1 cellular context compared by ENCODE assay signal in genomic region chrX:21839334-21840198, GRCh38.
TF ChIP-seq lines count a peak whose summit lies in the region.

Gene MBTPS2, plus strand, starts transcription at chrX:21839617. Its CDS starts 118 bp downstream, at chrX:21839735.

TF ChIP-seq in K562, 482 proteins besides CTCF, POLR2A, EP300 and RAD21 (continued from another document and continues in another):
- TF ChIP-seq, protein P1, sequence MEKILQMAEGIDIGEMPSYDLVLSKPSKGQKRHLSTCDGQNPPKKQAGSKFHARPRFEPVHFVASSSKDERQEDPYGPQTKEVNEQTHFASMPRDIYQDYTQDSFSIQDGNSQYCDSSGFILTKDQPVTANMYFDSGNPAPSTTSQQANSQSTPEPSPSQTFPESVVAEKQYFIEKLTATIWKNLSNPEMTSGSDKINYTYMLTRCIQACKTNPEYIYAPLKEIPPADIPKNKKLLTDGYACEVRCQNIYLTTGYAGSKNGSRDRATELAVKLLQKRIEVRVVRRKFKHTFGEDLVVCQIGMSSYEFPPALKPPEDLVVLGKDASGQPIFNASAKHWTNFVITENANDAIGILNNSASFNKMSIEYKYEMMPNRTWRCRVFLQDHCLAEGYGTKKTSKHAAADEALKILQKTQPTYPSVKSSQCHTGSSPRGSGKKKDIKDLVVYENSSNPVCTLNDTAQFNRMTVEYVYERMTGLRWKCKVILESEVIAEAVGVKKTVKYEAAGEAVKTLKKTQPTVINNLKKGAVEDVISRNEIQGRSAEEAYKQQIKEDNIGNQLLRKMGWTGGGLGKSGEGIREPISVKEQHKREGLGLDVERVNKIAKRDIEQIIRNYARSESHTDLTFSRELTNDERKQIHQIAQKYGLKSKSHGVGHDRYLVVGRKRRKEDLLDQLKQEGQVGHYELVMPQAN (IDR thresholded peaks at IDR 0.05; ENCODE audit: borderline replicate concordance): peak; percentile 81
- TF ChIP-seq KDM4B (IDR thresholded peaks at IDR 0.05; ENCODE audit: borderline replicate concordance in 2 of 2, low read depth in 1 of 2): peak in 1 of 2 experiments; percentile 57; a peak in 1 of 4 replicates
- TF ChIP-seq, protein P2, sequence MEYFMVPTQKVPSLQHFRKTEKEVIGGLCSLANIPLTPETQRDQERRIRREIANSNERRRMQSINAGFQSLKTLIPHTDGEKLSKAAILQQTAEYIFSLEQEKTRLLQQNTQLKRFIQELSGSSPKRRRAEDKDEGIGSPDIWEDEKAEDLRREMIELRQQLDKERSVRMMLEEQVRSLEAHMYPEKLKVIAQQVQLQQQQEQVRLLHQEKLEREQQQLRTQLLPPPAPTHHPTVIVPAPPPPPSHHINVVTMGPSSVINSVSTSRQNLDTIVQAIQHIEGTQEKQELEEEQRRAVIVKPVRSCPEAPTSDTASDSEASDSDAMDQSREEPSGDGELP (CRISPR knock-in tag; IDR thresholded peaks at IDR 0.05; ENCODE audit: borderline replicate concordance): peak; percentile 99
- peak; percentile 33 to 43; a peak in 2 of 4 replicates for TF ChIP-seq SIX5 (IDR thresholded peaks at IDR 0.05; ENCODE audit: borderline replicate concordance in 1 of 2, insufficient read depth in 1 of 2, low read depth in 1 of 2, low read length in 2 of 2)
- peak; percentile 85 for TF ChIP-seq SUPT5H (IDR thresholded peaks at IDR 0.05)
- TF ChIP-seq, protein P3, sequence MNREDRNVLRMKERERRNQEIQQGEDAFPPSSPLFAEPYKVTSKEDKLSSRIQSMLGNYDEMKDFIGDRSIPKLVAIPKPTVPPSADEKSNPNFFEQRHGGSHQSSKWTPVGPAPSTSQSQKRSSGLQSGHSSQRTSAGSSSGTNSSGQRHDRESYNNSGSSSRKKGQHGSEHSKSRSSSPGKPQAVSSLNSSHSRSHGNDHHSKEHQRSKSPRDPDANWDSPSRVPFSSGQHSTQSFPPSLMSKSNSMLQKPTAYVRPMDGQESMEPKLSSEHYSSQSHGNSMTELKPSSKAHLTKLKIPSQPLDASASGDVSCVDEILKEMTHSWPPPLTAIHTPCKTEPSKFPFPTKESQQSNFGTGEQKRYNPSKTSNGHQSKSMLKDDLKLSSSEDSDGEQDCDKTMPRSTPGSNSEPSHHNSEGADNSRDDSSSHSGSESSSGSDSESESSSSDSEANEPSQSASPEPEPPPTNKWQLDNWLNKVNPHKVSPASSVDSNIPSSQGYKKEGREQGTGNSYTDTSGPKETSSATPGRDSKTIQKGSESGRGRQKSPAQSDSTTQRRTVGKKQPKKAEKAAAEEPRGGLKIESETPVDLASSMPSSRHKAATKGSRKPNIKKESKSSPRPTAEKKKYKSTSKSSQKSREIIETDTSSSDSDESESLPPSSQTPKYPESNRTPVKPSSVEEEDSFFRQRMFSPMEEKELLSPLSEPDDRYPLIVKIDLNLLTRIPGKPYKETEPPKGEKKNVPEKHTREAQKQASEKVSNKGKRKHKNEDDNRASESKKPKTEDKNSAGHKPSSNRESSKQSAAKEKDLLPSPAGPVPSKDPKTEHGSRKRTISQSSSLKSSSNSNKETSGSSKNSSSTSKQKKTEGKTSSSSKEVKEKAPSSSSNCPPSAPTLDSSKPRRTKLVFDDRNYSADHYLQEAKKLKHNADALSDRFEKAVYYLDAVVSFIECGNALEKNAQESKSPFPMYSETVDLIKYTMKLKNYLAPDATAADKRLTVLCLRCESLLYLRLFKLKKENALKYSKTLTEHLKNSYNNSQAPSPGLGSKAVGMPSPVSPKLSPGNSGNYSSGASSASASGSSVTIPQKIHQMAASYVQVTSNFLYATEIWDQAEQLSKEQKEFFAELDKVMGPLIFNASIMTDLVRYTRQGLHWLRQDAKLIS (CRISPR knock-in tag; IDR thresholded peaks at IDR 0.05): peak; percentile 63; the same call in 1 of the 2 replicates
- peak in 1 of 2 experiments; percentile 70; a peak in 2 of 4 replicates for TF ChIP-seq HDAC1 (IDR thresholded peaks at IDR 0.05)
- TF ChIP-seq SMARCE1 (IDR thresholded peaks at IDR 0.05): no peak
- no peak for TF ChIP-seq ID3 (CRISPR knock-in tag; IDR thresholded peaks at IDR 0.05)
- TF ChIP-seq ID3 (tag; IDR thresholded peaks at IDR 0.05): peak; percentile 55; the same call in 1 of the 2 replicates
- TF ChIP-seq PHF21A (IDR thresholded peaks at IDR 0.05; ENCODE audit: borderline replicate concordance, low read depth): peak; percentile 79; the same call in 1 of the 2 replicates
- peak; percentile 81 to 86 for TF ChIP-seq FOXK2 (conservative IDR thresholded peaks at IDR 0.05 in 1 of 2, IDR thresholded peaks at IDR 0.05 in 1 of 2; ENCODE audit: low read depth in 2 of 2)
- TF ChIP-seq, protein P4, sequence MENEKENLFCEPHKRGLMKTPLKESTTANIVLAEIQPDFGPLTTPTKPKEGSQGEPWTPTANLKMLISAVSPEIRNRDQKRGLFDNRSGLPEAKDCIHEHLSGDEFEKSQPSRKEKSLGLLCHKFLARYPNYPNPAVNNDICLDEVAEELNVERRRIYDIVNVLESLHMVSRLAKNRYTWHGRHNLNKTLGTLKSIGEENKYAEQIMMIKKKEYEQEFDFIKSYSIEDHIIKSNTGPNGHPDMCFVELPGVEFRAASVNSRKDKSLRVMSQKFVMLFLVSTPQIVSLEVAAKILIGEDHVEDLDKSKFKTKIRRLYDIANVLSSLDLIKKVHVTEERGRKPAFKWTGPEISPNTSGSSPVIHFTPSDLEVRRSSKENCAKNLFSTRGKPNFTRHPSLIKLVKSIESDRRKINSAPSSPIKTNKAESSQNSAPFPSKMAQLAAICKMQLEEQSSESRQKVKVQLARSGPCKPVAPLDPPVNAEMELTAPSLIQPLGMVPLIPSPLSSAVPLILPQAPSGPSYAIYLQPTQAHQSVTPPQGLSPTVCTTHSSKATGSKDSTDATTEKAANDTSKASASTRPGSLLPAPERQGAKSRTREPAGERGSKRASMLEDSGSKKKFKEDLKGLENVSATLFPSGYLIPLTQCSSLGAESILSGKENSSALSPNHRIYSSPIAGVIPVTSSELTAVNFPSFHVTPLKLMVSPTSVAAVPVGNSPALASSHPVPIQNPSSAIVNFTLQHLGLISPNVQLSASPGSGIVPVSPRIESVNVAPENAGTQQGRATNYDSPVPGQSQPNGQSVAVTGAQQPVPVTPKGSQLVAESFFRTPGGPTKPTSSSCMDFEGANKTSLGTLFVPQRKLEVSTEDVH (IDR thresholded peaks at IDR 0.05; ENCODE audit: low read depth, partially characterized antibody): peak; percentile 80
- TF ChIP-seq GABPA (tag; conservative IDR thresholded peaks at IDR 0.05; ENCODE audit: low read depth): peak; percentile 99
- peak in 1 of 2 experiments; percentile 78; a peak in 2 of 4 replicates for TF ChIP-seq MAZ (CRISPR knock-in tag; conservative IDR thresholded peaks at IDR 0.05 in 1 of 2, IDR thresholded peaks at IDR 0.05 in 1 of 2)
- TF ChIP-seq, protein P5, sequence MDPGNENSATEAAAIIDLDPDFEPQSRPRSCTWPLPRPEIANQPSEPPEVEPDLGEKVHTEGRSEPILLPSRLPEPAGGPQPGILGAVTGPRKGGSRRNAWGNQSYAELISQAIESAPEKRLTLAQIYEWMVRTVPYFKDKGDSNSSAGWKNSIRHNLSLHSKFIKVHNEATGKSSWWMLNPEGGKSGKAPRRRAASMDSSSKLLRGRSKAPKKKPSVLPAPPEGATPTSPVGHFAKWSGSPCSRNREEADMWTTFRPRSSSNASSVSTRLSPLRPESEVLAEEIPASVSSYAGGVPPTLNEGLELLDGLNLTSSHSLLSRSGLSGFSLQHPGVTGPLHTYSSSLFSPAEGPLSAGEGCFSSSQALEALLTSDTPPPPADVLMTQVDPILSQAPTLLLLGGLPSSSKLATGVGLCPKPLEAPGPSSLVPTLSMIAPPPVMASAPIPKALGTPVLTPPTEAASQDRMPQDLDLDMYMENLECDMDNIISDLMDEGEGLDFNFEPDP (CRISPR knock-in tag; IDR thresholded peaks at IDR 0.05): no peak
- peak; percentile 87; the same call in 1 of the 2 replicates for TF ChIP-seq GTF2F1 (IDR thresholded peaks at IDR 0.05; ENCODE audit: low read depth, low read length)
- peak; percentile 99 for TF ChIP-seq TAF1 (IDR thresholded peaks at IDR 0.05; ENCODE audit: control insufficient read depth, extremely low read depth, insufficient read depth, low read length, severe bottlenecking)
- TF ChIP-seq NR2C1 (IDR thresholded peaks at IDR 0.05): peak; percentile 36; the same call in 1 of the 2 replicates
- peak; percentile 52; the same call in 1 of the 2 replicates for TF ChIP-seq NR2C1 (tag; IDR thresholded peaks at IDR 0.05)
- TF ChIP-seq NFIC (IDR thresholded peaks at IDR 0.05): peak; percentile 72
- peak; percentile 93 for TF ChIP-seq GTF2A2 (tag; IDR thresholded peaks at IDR 0.05)
- TF ChIP-seq NFRKB (IDR thresholded peaks at IDR 0.05; ENCODE audit: low read depth): peak; percentile 74
- TF ChIP-seq, protein P6, sequence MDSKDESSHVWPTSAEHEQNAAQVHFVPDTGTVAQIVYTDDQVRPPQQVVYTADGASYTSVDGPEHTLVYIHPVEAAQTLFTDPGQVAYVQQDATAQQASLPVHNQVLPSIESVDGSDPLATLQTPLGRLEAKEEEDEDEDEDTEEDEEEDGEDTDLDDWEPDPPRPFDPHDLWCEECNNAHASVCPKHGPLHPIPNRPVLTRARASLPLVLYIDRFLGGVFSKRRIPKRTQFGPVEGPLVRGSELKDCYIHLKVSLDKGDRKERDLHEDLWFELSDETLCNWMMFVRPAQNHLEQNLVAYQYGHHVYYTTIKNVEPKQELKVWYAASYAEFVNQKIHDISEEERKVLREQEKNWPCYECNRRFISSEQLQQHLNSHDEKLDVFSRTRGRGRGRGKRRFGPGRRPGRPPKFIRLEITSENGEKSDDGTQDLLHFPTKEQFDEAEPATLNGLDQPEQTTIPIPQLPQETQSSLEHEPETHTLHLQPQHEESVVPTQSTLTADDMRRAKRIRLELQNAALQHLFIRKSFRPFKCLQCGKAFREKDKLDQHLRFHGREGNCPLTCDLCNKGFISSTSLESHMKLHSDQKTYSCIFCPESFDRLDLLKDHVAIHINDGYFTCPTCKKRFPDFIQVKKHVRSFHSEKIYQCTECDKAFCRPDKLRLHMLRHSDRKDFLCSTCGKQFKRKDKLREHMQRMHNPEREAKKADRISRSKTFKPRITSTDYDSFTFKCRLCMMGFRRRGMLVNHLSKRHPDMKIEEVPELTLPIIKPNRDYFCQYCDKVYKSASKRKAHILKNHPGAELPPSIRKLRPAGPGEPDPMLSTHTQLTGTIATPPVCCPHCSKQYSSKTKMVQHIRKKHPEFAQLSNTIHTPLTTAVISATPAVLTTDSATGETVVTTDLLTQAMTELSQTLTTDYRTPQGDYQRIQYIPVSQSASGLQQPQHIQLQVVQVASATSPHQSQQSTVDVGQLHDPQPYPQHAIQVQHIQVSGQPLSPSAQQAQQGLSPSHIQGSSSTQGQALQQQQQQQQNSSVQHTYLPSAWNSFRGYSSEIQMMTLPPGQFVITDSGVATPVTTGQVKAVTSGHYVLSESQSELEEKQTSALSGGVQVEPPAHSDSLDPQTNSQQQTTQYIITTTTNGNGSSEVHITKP (IDR thresholded peaks at IDR 0.05; ENCODE audit: partially characterized antibody): peak; percentile 9
- TF ChIP-seq MEF2D (tag; conservative IDR thresholded peaks at IDR 0.05; ENCODE audit: low read depth): no peak
- 0 out of 2 replicates have a peak, but pooled peaks have one; percentile 26 for TF ChIP-seq SMAD4 (CRISPR knock-in tag; conservative IDR thresholded peaks at IDR 0.05)
- peak; percentile 24 to 70 (median 51) for TF ChIP-seq YY1 (IDR thresholded peaks at IDR 0.05; ENCODE audit: borderline replicate concordance in 1 of 3, control insufficient read depth in 1 of 3, extremely low read depth in 1 of 3, insufficient read depth in 3 of 3, insufficient read length in 1 of 3, insufficient replicate concordance in 2 of 3, low read depth in 1 of 3, low read length in 2 of 3)
- TF ChIP-seq ZFPM2 (CRISPR knock-in tag; IDR thresholded peaks at IDR 0.05): no peak
- peak; percentile 96 for TF ChIP-seq NCOA1 (IDR thresholded peaks at IDR 0.05; ENCODE audit: low read depth)
- no peak for TF ChIP-seq E2F3 (CRISPR knock-in tag; IDR thresholded peaks at IDR 0.05)
- peak in 1 of 2 experiments; percentile 64; a peak in 1 of 3 replicates for TF ChIP-seq CBX3 (IDR thresholded peaks at IDR 0.05; ENCODE audit: borderline replicate concordance in 1 of 2, low read length in 2 of 2)
- TF ChIP-seq, protein P7, sequence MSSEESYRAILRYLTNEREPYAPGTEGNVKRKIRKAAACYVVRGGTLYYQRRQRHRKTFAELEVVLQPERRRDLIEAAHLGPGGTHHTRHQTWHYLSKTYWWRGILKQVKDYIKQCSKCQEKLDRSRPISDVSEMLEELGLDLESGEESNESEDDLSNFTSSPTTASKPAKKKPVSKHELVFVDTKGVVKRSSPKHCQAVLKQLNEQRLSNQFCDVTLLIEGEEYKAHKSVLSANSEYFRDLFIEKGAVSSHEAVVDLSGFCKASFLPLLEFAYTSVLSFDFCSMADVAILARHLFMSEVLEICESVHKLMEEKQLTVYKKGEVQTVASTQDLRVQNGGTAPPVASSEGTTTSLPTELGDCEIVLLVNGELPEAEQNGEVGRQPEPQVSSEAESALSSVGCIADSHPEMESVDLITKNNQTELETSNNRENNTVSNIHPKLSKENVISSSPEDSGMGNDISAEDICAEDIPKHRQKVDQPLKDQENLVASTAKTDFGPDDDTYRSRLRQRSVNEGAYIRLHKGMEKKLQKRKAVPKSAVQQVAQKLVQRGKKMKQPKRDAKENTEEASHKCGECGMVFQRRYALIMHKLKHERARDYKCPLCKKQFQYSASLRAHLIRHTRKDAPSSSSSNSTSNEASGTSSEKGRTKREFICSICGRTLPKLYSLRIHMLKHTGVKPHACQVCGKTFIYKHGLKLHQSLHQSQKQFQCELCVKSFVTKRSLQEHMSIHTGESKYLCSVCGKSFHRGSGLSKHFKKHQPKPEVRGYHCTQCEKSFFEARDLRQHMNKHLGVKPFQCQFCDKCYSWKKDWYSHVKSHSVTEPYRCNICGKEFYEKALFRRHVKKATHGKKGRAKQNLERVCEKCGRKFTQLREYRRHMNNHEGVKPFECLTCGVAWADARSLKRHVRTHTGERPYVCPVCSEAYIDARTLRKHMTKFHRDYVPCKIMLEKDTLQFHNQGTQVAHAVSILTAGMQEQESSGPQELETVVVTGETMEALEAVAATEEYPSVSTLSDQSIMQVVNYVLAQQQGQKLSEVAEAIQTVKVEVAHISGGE (CRISPR knock-in tag; IDR thresholded peaks at IDR 0.05): peak; percentile 97 to 100 (median 98)
